In the genomic region with DNA sequence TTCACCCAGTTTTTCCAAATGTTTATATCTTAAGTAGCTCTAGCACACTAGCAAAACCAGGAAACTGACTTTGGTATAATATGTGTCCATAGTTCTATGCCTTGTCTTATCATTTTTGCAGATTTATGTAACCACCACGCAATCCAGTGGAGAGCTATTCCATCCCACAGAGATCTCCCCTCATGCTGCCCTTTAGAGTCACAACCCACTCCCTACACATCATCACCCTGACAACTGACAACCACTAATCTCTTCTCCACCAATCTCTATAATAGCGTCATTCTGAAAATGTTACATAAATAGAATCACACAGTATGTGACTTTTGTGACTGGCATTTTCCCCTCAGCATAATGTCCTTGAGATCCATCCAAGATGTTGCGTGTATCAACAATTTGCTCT, we compare ENCODE assay signal across 22 cellular contexts. TPM values are rescaled to one million over a fixed set of nuclear protein-coding genes. Genes with fewer than 3 reads are reported as not detected.
DNase-seq lines count a peak whose midpoint lies in the region; ATAC-seq and TF ChIP-seq lines count a peak whose summit lies in the region.
"Had no signal": no experiment of that assay in that cellular context is flagged by ENCODE, and none has a peak within 500 bp of the region (broad histone marks: within the 10 kb centered on the region; RNA-seq: fewer than 3 reads in every experiment).

No MANE protein-coding gene starts in this region.

- no peak overlapping the region for H3K4me3 ChIP-seq in right cardiac atrium (ENCODE audit: low read length)
- H3K4me3 ChIP-seq in gastroesophageal sphincter, result no peak overlapping the region
- H3K4me3 ChIP-seq: BLaER1, GM23248, HAP-1 had no signal

- no peak overlapping the region for H3K4me3 Mint-ChIP-seq in activated naive CD8-positive, alpha-beta T cell treated with anti-CD3 and anti-CD28 coated beads, Interleukin-2, amount 50 U/mL, for 24 hours
- no peak overlapping the region for H3K4me3 Mint-ChIP-seq in activated naive CD8-positive, alpha-beta T cell treated with anti-CD3 and anti-CD28 coated beads for 36 hours
- H3K4me3 Mint-ChIP-seq in WTC11, result no peak overlapping the region
- H3K4me3 Mint-ChIP-seq: CD14-positive monocyte; CD4-positive, alpha-beta memory T cell had no signal

- H3K27me3 ChIP-seq in right cardiac atrium (ENCODE audit: control insufficient read depth, insufficient read depth) (no peaks in the 10 kb centered on the region), gastroesophageal sphincter (no peaks in the 10 kb centered on the region)
- H3K27me3 ChIP-seq: BLaER1 had no signal

- H3K27me3 Mint-ChIP-seq in activated naive CD8-positive, alpha-beta T cell treated with anti-CD3 and anti-CD28 coated beads, Interleukin-2, amount 50 U/mL, for 24 hours, result peaks cover 10% of the 10 kb centered on the region
- no peaks in the 10 kb centered on the region for H3K27me3 Mint-ChIP-seq in activated naive CD8-positive, alpha-beta T cell treated with anti-CD3 and anti-CD28 coated beads for 36 hours
- peaks cover 6% of the 10 kb centered on the region for H3K27me3 Mint-ChIP-seq in WTC11 (ENCODE audit: low read depth)

- H3K4me1 Mint-ChIP-seq in activated naive CD8-positive, alpha-beta T cell treated with anti-CD3 and anti-CD28 coated beads, Interleukin-2, amount 50 U/mL, for 24 hours, result peaks cover 12% of the 10 kb centered on the region
- no peaks in the 10 kb centered on the region for H3K4me1 Mint-ChIP-seq in activated naive CD8-positive, alpha-beta T cell treated with anti-CD3 and anti-CD28 coated beads for 36 hours
- no peaks in the 10 kb centered on the region for H3K4me1 Mint-ChIP-seq in WTC11

- H3K27ac ChIP-seq in right cardiac atrium (ENCODE audit: low read length) (no peak overlapping the region), gastroesophageal sphincter (no peak overlapping the region)
- H3K27ac ChIP-seq: BLaER1, GM23248, HL-60 had no signal

- no peaks in the 10 kb centered on the region for H3K36me3 ChIP-seq in gastroesophageal sphincter
- H3K36me3 ChIP-seq: BLaER1, HAP-1 had no signal

- WGBS in right cardiac atrium, result 23% methylated on average over 3 of the region's 3 CpGs
- 11 to 58% methylated on average over 2 to 3 of the region's 3 CpGs for WGBS in gastroesophageal sphincter (ENCODE audit: low coverage in 1 of 2), 2 donors

- TF ChIP-seq CTCF in gastroesophageal sphincter (IDR thresholded peaks at IDR 0.05), result no peak
- no peak for TF ChIP-seq CTCF in WTC11 (IDR thresholded peaks at IDR 0.05)

- ATAC-seq in activated naive CD8-positive, alpha-beta T cell treated with anti-CD3 and anti-CD28 coated beads, Interleukin-2, amount 50 U/mL, for 24 hours, result peak; percentile 68
- ATAC-seq in right cardiac atrium, result peak; percentile 62 to 84
- ATAC-seq in left cardiac atrium, result no peak
- ATAC-seq in gastroesophageal sphincter, result peak; percentile 46
- no peak for ATAC-seq in WTC11
- ATAC-seq in HG03378 (IDR thresholded peaks at IDR 0.05; ENCODE audit: unreplicated experiment), result no peak

- H3K9me3 Mint-ChIP-seq in activated naive CD8-positive, alpha-beta T cell treated with anti-CD3 and anti-CD28 coated beads, Interleukin-2, amount 50 U/mL, for 24 hours, result no peaks in the 10 kb centered on the region
- no peaks in the 10 kb centered on the region for H3K9me3 Mint-ChIP-seq in activated naive CD8-positive, alpha-beta T cell treated with anti-CD3 and anti-CD28 coated beads for 36 hours
- H3K9me3 Mint-ChIP-seq in WTC11, result peaks cover 9% of the 10 kb centered on the region
- H3K9me3 Mint-ChIP-seq: CD4-positive, alpha-beta memory T cell had no signal

- TF ChIP-seq POLR2A in gastroesophageal sphincter (IDR thresholded peaks at IDR 0.05), result no peak

- DNase-seq in activated naive CD8-positive, alpha-beta T cell treated with anti-CD3 and anti-CD28 coated beads, Interleukin-2, amount 50 U/mL, for 24 hours, result no peak
- no peak for DNase-seq in activated naive CD8-positive, alpha-beta T cell treated with anti-CD3 and anti-CD28 coated beads for 36 hours
- DNase-seq in right cardiac atrium, result no peak
- no peak for DNase-seq in left cardiac atrium
- DNase-seq in WTC11 (ENCODE audit: low spot score), result no peak
- DNase-seq: 8988T; CD4-positive, alpha-beta memory T cell; DMS153; DMS79; GDM1; GM23248 had no signal

- H3K9me3 ChIP-seq in right cardiac atrium (ENCODE audit: control insufficient read depth, low read length) (no peaks in the 10 kb centered on the region), gastroesophageal sphincter (no peaks in the 10 kb centered on the region)
- H3K9me3 ChIP-seq: BLaER1, HAP-1 had no signal

- intact Hi-C loops in right cardiac atrium (cut with DNase I) (no loop called here), left cardiac atrium (cut with DNase I) (no loop called here)

- H3K4me1 ChIP-seq in right cardiac atrium (ENCODE audit: control insufficient read depth, insufficient read depth, low read length) (no peaks in the 10 kb centered on the region), gastroesophageal sphincter (no peaks in the 10 kb centered on the region)
- H3K4me1 ChIP-seq: BLaER1, HAP-1 had no signal

- H3K36me3 Mint-ChIP-seq in activated naive CD8-positive, alpha-beta T cell treated with anti-CD3 and anti-CD28 coated beads, Interleukin-2, amount 50 U/mL, for 24 hours (ENCODE audit: low read depth), result no peaks in the 10 kb centered on the region
- H3K36me3 Mint-ChIP-seq in activated naive CD8-positive, alpha-beta T cell treated with anti-CD3 and anti-CD28 coated beads for 36 hours, result no peaks in the 10 kb centered on the region
- no peaks in the 10 kb centered on the region for H3K36me3 Mint-ChIP-seq in WTC11
- H3K36me3 Mint-ChIP-seq: CD14-positive monocyte; CD4-positive, alpha-beta memory T cell had no signal

- TF ChIP-seq EP300 in gastroesophageal sphincter (IDR thresholded peaks at IDR 0.05), result no peak

- POLR2A ChIA-PET in WTC11 (lab: Charles Lee), result no interaction called here

- no peak overlapping the region for H3K27ac Mint-ChIP-seq in activated naive CD8-positive, alpha-beta T cell treated with anti-CD3 and anti-CD28 coated beads, Interleukin-2, amount 50 U/mL, for 24 hours
- no peak overlapping the region for H3K27ac Mint-ChIP-seq in activated naive CD8-positive, alpha-beta T cell treated with anti-CD3 and anti-CD28 coated beads for 36 hours
- no peak overlapping the region for H3K27ac Mint-ChIP-seq in WTC11
- H3K27ac Mint-ChIP-seq: CD14-positive monocyte; CD4-positive, alpha-beta memory T cell had no signal

- CTCF ChIA-PET in WTC11 (lab: Charles Lee), result no interaction called here

TF ChIP-seq in WTC11, 78 proteins besides CTCF, POLR2A, EP300 and RAD21:
- TF ChIP-seq IRF2 (CRISPR knock-in tag; IDR thresholded peaks at IDR 0.05; ENCODE audit: borderline replicate concordance, low read depth), result no peak
- TF ChIP-seq, protein P1, sequence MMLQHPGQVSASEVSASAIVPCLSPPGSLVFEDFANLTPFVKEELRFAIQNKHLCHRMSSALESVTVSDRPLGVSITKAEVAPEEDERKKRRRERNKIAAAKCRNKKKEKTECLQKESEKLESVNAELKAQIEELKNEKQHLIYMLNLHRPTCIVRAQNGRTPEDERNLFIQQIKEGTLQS (CRISPR knock-in tag; conservative IDR thresholded peaks at IDR 0.05), result no peak
- no peak for TF ChIP-seq MYBL2 (CRISPR knock-in tag; IDR thresholded peaks at IDR 0.05)
- no peak for TF ChIP-seq FOXK1 (CRISPR knock-in tag; IDR thresholded peaks at IDR 0.05)
- no peak for TF ChIP-seq ZNF138 (CRISPR knock-in tag; conservative IDR thresholded peaks at IDR 0.05)
- no peak for TF ChIP-seq NFE2L1 (CRISPR knock-in tag; IDR thresholded peaks at IDR 0.05)
- TF ChIP-seq NFYB (CRISPR knock-in tag; conservative IDR thresholded peaks at IDR 0.05; ENCODE audit: low read depth), result no peak
- no peak for TF ChIP-seq RELA (CRISPR knock-in tag; IDR thresholded peaks at IDR 0.05; ENCODE audit: borderline replicate concordance)

RNA-seq across cellular contexts. Expression of a gene that starts 29.1 kb away (rescaled TPM):
- total RNA-seq in activated naive CD8-positive, alpha-beta T cell treated with anti-CD3 and anti-CD28 coated beads for 36 hours, result under 1 TPM; 0.28 to 0.52 TPM
- total RNA-seq in right cardiac atrium (10 to 100 TPM; 22.9 to 98.5 (median 60.7) TPM), left cardiac atrium (10 to 100 TPM; 27.1 to 82.9 TPM), gastroesophageal sphincter (10 to 100 TPM in 1 of 4 donors, 1 to 10 TPM in 1, under 1 TPM in 1, not detected in 1; 0.93 to 50.6 (median 7.4) TPM), WTC11 (2021) (0.30 TPM in 1 of 3 replicates, not detected in the others)
- 0.45 TPM for polyA plus RNA-seq in right cardiac atrium
- total RNA-seq: A673, Daoy, GM23248, H4, HT1080 had no signal
- polyA plus RNA-seq: AG04450 had no signal

Comparison
In these comparisons a context has a peak if more than half of its experiments do, and no peak if none do; other contexts are left out.
1. ATAC-seq: peak in activated naive CD8-positive, alpha-beta T cell treated with anti-CD3 and anti-CD28 coated beads, Interleukin-2, amount 50 U/mL, for 24 hours (single experiment), right cardiac atrium (2 of 2) and gastroesophageal sphincter (single experiment); none in left cardiac atrium (0 of 2), WTC11 (single experiment) and HG03378 (single experiment).